ENCODE assay signal across 25 cellular contexts in the genomic region with DNA sequence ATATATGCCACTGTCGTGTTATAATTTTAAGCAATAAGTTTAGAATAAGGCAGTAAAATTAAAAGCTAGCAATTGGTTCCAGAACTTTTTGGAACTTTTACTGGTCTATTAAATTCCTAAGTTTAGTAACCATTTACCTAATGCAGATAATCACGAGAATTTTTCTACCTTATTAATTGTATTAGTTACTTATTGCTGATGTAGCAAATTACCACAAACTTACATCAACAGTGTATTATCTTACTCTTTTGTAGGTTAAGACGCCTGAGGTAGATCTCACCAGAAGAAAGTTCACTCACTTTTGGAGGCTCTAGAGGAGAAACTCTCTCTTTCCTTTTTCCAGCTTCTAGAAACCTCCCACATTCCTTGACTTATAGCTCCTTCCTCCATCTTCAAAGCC.
"Had no signal": no experiment of that assay in that cellular context is flagged by ENCODE, and none has a peak within 500 bp of the region (broad histone marks: within the 10 kb centered on the region; RNA-seq: fewer than 3 reads in every experiment).

No MANE protein-coding gene starts in this region.

- H3K27me3 ChIP-seq: colonic mucosa, esophagus squamous epithelium, gastrocnemius medialis, heart right ventricle, left lung had no signal

- H3K27ac ChIP-seq: colonic mucosa, epithelial cell of prostate, esophagus squamous epithelium, gastrocnemius medialis, heart right ventricle, left lung, lower lobe of right lung had no signal

- DNase-seq: colonic mucosa; cortex of kidney; effector CD8-positive, alpha-beta T cell; effector memory CD8-positive, alpha-beta T cell; endodermal cell; erythroblast; esophagus squamous epithelium; foreskin fibroblast; foreskin melanocyte; gastrocnemius medialis; glutamatergic neuron; head of caudate nucleus; heart right ventricle; hippocampal formation; left cardiac atrium; left lung; left ventricle myocardium superior; lower lobe of right lung; mesenchymal stem cell; mucosa of descending colon; naive B cell had no signal

- H3K9me3 ChIP-seq: colonic mucosa, esophagus squamous epithelium, gastrocnemius medialis, heart right ventricle, left lung, lower lobe of right lung, mucosa of descending colon had no signal

- H3K36me3 ChIP-seq: colonic mucosa, esophagus squamous epithelium, gastrocnemius medialis, heart right ventricle, left lung, lower lobe of right lung had no signal

- H3K4me3 ChIP-seq: colonic mucosa, esophagus squamous epithelium, gastrocnemius medialis, heart right ventricle, left lung, lower lobe of right lung, mucosa of descending colon had no signal

- ATAC-seq: effector memory CD8-positive, alpha-beta T cell; esophagus mucosa; gastrocnemius medialis; heart right ventricle; left cardiac atrium; left lung; left ventricle myocardium superior; lower lobe of right lung; mucosa of descending colon had no signal

- FAIRE-seq: islet of Langerhans, keratinocyte had no signal

- H3K4me1 ChIP-seq: colonic mucosa, esophagus squamous epithelium, gastrocnemius medialis, heart right ventricle, left lung, lower lobe of right lung had no signal
